In the genomic region with DNA sequence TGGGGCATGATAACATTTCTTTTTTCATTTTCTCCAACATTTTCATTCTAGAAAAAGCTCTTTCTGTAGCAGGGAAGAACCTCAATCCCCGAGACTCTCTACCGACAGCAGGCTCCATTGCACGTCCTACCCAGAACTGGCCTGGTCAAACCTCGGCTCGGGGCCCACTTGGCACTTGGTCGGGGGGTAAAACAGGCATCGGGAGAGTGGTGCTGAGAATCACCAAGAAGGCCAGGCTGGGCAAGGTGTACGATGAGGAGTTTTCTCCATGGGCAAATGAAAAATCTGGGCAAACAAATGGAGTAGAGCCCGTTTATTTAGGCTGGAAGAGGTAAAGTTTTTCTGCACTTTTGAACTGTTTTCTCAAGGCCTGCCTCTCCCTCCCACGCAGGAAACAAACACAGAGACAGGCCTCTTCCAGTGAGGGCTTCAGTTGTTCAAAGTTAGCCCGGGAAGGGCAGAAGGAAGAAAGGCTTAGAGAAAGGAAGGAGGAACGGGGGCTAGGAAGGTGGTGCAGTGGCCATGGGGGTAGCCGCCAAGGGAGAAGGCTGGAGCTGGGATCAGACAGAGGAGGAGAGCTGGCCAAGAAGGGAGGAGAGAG, we compare ENCODE assay signal across 2 cellular contexts.
TF ChIP-seq lines count a peak whose summit lies in the region.

No MANE protein-coding gene starts in this region.

TF ChIP-seq in liver, 16 proteins besides CTCF, POLR2A, EP300 and RAD21 (continued from another document):
- TF ChIP-seq HNF4A (conservative IDR thresholded peaks at IDR 0.05) (peak in 1 of 2 donors; percentile 53), JUND (IDR thresholded peaks at IDR 0.05) (no peak), RXRA (IDR thresholded peaks at IDR 0.05) (peak in 1 of 2 donors; percentile 51), FOXA1 (IDR thresholded peaks at IDR 0.05) (no peak), SP1 (IDR thresholded peaks at IDR 0.05) (no peak), HNF4G (IDR thresholded peaks at IDR 0.05) (no peak), NR2F2 (IDR thresholded peaks at IDR 0.05) (no peak)
- TF ChIP-seq, protein P1, sequence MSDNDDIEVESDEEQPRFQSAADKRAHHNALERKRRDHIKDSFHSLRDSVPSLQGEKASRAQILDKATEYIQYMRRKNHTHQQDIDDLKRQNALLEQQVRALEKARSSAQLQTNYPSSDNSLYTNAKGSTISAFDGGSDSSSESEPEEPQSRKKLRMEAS (IDR thresholded peaks at IDR 0.05): no peak
- TF ChIP-seq, protein P2, sequence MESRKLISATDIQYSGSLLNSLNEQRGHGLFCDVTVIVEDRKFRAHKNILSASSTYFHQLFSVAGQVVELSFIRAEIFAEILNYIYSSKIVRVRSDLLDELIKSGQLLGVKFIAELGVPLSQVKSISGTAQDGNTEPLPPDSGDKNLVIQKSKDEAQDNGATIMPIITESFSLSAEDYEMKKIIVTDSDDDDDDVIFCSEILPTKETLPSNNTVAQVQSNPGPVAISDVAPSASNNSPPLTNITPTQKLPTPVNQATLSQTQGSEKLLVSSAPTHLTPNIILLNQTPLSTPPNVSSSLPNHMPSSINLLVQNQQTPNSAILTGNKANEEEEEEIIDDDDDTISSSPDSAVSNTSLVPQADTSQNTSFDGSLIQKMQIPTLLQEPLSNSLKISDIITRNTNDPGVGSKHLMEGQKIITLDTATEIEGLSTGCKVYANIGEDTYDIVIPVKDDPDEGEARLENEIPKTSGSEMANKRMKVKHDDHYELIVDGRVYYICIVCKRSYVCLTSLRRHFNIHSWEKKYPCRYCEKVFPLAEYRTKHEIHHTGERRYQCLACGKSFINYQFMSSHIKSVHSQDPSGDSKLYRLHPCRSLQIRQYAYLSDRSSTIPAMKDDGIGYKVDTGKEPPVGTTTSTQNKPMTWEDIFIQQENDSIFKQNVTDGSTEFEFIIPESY (IDR thresholded peaks at IDR 0.05): no peak
- TF ChIP-seq, protein P3, sequence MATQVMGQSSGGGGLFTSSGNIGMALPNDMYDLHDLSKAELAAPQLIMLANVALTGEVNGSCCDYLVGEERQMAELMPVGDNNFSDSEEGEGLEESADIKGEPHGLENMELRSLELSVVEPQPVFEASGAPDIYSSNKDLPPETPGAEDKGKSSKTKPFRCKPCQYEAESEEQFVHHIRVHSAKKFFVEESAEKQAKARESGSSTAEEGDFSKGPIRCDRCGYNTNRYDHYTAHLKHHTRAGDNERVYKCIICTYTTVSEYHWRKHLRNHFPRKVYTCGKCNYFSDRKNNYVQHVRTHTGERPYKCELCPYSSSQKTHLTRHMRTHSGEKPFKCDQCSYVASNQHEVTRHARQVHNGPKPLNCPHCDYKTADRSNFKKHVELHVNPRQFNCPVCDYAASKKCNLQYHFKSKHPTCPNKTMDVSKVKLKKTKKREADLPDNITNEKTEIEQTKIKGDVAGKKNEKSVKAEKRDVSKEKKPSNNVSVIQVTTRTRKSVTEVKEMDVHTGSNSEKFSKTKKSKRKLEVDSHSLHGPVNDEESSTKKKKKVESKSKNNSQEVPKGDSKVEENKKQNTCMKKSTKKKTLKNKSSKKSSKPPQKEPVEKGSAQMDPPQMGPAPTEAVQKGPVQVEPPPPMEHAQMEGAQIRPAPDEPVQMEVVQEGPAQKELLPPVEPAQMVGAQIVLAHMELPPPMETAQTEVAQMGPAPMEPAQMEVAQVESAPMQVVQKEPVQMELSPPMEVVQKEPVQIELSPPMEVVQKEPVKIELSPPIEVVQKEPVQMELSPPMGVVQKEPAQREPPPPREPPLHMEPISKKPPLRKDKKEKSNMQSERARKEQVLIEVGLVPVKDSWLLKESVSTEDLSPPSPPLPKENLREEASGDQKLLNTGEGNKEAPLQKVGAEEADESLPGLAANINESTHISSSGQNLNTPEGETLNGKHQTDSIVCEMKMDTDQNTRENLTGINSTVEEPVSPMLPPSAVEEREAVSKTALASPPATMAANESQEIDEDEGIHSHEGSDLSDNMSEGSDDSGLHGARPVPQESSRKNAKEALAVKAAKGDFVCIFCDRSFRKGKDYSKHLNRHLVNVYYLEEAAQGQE (IDR thresholded peaks at IDR 0.05): no peak

TF ChIP-seq in HepG2, 621 proteins besides CTCF, POLR2A, EP300 and RAD21 (continued from another document):
- TF ChIP-seq, protein P4, sequence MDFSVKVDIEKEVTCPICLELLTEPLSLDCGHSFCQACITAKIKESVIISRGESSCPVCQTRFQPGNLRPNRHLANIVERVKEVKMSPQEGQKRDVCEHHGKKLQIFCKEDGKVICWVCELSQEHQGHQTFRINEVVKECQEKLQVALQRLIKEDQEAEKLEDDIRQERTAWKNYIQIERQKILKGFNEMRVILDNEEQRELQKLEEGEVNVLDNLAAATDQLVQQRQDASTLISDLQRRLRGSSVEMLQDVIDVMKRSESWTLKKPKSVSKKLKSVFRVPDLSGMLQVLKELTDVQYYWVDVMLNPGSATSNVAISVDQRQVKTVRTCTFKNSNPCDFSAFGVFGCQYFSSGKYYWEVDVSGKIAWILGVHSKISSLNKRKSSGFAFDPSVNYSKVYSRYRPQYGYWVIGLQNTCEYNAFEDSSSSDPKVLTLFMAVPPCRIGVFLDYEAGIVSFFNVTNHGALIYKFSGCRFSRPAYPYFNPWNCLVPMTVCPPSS (IDR thresholded peaks at IDR 0.05): no peak
- TF ChIP-seq ZBTB8A (CRISPR knock-in tag; IDR thresholded peaks at IDR 0.05; ENCODE audit: borderline replicate concordance, low read depth) (no peak), NFE2L2 (IDR thresholded peaks at IDR 0.05; ENCODE audit: low read length) (no peak), NFYC (CRISPR knock-in tag; IDR thresholded peaks at IDR 0.05) (no peak), KAT8 (CRISPR knock-in tag; IDR thresholded peaks at IDR 0.05) (no peak), ZNF234 (CRISPR knock-in tag; conservative IDR thresholded peaks at IDR 0.05) (no peak), ZMYM3 (CRISPR knock-in tag; IDR thresholded peaks at IDR 0.05) (no peak), POLR2AphosphoS2 (IDR thresholded peaks at IDR 0.05; ENCODE audit: low read depth, low read length) (no peak), ADNP (CRISPR knock-in tag; IDR thresholded peaks at IDR 0.05) (no peak)
- TF ChIP-seq, protein P5, sequence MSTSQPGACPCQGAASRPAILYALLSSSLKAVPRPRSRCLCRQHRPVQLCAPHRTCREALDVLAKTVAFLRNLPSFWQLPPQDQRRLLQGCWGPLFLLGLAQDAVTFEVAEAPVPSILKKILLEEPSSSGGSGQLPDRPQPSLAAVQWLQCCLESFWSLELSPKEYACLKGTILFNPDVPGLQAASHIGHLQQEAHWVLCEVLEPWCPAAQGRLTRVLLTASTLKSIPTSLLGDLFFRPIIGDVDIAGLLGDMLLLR (CRISPR knock-in tag; IDR thresholded peaks at IDR 0.05): no peak
- TF ChIP-seq, protein P6, sequence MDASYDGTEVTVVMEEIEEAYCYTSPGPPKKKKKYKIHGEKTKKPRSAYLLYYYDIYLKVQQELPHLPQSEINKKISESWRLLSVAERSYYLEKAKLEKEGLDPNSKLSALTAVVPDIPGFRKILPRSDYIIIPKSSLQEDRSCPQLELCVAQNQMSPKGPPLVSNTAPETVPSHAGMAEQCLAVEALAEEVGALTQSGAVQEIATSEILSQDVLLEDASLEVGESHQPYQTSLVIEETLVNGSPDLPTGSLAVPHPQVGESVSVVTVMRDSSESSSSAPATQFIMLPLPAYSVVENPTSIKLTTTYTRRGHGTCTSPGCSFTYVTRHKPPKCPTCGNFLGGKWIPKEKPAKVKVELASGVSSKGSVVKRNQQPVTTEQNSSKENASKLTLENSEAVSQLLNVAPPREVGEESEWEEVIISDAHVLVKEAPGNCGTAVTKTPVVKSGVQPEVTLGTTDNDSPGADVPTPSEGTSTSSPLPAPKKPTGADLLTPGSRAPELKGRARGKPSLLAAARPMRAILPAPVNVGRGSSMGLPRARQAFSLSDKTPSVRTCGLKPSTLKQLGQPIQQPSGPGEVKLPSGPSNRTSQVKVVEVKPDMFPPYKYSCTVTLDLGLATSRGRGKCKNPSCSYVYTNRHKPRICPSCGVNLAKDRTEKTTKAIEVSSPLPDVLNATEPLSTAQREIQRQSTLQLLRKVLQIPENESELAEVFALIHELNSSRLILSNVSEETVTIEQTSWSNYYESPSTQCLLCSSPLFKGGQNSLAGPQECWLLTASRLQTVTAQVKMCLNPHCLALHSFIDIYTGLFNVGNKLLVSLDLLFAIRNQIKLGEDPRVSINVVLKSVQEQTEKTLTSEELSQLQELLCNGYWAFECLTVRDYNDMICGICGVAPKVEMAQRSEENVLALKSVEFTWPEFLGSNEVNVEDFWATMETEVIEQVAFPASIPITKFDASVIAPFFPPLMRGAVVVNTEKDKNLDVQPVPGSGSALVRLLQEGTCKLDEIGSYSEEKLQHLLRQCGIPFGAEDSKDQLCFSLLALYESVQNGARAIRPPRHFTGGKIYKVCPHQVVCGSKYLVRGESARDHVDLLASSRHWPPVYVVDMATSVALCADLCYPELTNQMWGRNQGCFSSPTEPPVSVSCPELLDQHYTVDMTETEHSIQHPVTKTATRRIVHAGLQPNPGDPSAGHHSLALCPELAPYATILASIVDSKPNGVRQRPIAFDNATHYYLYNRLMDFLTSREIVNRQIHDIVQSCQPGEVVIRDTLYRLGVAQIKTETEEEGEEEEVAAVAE (CRISPR knock-in tag; IDR thresholded peaks at IDR 0.05; ENCODE audit: borderline replicate concordance): no peak
- TF ChIP-seq, protein P7, sequence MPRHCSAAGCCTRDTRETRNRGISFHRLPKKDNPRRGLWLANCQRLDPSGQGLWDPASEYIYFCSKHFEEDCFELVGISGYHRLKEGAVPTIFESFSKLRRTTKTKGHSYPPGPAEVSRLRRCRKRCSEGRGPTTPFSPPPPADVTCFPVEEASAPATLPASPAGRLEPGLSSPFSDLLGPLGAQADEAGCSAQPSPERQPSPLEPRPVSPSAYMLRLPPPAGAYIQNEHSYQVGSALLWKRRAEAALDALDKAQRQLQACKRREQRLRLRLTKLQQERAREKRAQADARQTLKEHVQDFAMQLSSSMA (CRISPR knock-in tag; IDR thresholded peaks at IDR 0.05): no peak
- TF ChIP-seq, protein P8, sequence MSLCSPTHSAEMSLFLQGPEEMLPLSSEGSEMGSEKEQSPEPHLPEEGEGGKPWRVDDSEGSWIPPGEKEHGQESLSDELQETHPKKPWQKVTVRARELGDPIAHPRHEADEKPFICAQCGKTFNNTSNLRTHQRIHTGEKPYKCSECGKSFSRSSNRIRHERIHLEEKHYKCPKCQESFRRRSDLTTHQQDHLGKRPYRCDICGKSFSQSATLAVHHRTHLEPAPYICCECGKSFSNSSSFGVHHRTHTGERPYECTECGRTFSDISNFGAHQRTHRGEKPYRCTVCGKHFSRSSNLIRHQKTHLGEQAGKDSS (CRISPR knock-in tag; IDR thresholded peaks at IDR 0.05; ENCODE audit: borderline replicate concordance, low read depth): no peak
